In the genomic region with DNA sequence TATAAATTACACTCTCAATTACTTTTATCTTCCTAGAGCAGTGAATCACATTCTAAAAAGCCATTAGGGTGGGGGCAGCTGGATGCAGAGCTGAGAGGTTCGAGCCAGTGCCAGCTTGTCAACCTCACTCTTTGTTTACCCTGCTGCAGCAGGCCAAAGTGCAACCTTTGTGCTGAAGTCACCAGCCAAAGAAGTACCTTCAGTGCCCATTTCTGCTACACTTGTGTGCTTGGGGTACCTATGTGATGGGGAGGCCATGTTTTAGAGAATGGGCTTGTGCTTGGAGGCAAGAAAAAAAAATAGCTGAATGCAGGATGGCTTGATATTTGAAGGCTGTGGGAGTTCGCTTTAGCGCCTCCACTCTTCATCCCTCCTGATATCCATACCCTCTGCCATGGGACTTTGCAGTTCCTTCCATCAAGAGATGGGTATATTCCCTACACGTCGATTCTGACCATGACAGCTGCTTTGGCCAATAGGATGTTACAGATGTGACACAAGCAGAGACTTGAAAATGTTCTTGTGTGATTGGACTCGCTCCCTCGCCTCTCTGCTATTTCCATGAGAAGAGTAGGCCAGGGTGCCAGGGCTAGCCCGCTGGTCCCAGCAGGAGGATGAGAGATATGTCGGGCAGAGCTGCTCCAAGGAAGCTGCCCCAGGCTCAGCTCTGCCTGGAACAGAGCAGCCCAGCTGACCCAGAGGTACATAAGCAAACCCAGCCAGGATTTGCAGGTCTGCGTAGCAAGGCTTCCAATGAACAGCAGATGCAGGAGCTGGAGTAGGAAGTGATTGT, we compare ENCODE assay signal across 1 cellular context.
TF ChIP-seq lines count a peak whose summit lies in the region.

No MANE protein-coding gene starts in this region.

TF ChIP-seq in HepG2, 621 proteins besides CTCF, POLR2A, EP300 and RAD21 (continued from another document and continues in another):
- TF ChIP-seq, protein P1, sequence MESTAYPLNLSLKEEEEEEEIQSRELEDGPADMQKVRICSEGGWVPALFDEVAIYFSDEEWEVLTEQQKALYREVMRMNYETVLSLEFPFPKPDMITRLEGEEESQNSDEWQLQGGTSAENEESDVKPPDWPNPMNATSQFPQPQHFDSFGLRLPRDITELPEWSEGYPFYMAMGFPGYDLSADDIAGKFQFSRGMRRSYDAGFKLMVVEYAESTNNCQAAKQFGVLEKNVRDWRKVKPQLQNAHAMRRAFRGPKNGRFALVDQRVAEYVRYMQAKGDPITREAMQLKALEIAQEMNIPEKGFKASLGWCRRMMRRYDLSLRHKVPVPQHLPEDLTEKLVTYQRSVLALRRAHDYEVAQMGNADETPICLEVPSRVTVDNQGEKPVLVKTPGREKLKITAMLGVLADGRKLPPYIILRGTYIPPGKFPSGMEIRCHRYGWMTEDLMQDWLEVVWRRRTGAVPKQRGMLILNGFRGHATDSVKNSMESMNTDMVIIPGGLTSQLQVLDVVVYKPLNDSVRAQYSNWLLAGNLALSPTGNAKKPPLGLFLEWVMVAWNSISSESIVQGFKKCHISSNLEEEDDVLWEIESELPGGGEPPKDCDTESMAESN (CRISPR knock-in tag; conservative IDR thresholded peaks at IDR 0.05), result no peak
- TF ChIP-seq, protein P2, sequence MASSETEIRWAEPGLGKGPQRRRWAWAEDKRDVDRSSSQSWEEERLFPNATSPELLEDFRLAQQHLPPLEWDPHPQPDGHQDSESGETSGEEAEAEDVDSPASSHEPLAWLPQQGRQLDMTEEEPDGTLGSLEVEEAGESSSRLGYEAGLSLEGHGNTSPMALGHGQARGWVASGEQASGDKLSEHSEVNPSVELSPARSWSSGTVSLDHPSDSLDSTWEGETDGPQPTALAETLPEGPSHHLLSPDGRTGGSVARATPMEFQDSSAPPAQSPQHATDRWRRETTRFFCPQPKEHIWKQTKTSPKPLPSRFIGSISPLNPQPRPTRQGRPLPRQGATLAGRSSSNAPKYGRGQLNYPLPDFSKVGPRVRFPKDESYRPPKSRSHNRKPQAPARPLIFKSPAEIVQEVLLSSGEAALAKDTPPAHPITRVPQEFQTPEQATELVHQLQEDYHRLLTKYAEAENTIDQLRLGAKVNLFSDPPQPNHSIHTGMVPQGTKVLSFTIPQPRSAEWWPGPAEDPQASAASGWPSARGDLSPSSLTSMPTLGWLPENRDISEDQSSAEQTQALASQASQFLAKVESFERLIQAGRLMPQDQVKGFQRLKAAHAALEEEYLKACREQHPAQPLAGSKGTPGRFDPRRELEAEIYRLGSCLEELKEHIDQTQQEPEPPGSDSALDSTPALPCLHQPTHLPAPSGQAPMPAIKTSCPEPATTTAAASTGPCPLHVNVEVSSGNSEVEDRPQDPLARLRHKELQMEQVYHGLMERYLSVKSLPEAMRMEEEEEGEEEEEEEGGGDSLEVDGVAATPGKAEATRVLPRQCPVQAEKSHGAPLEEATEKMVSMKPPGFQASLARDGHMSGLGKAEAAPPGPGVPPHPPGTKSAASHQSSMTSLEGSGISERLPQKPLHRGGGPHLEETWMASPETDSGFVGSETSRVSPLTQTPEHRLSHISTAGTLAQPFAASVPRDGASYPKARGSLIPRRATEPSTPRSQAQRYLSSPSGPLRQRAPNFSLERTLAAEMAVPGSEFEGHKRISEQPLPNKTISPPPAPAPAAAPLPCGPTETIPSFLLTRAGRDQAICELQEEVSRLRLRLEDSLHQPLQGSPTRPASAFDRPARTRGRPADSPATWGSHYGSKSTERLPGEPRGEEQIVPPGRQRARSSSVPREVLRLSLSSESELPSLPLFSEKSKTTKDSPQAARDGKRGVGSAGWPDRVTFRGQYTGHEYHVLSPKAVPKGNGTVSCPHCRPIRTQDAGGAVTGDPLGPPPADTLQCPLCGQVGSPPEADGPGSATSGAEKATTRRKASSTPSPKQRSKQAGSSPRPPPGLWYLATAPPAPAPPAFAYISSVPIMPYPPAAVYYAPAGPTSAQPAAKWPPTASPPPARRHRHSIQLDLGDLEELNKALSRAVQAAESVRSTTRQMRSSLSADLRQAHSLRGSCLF (CRISPR knock-in tag; IDR thresholded peaks at IDR 0.05; ENCODE audit: borderline replicate concordance), result no peak
- TF ChIP-seq ZNF775 (CRISPR knock-in tag; IDR thresholded peaks at IDR 0.05; ENCODE audit: borderline replicate concordance) (no peak), ZMAT3 (CRISPR knock-in tag; conservative IDR thresholded peaks at IDR 0.05) (no peak), ZNF773 (CRISPR knock-in tag; IDR thresholded peaks at IDR 0.05; ENCODE audit: borderline replicate concordance) (no peak), POLR2AphosphoS5 (IDR thresholded peaks at IDR 0.05; ENCODE audit: low read depth, low read length) (no peak), RARA (CRISPR knock-in tag; IDR thresholded peaks at IDR 0.05) (peak; percentile 64), SOX5 (CRISPR knock-in tag; IDR thresholded peaks at IDR 0.05; ENCODE audit: borderline replicate concordance) (peak; percentile 81), ZNF101 (CRISPR knock-in tag; IDR thresholded peaks at IDR 0.05; ENCODE audit: borderline replicate concordance, low read depth) (no peak), NFKB2 (CRISPR knock-in tag; IDR thresholded peaks at IDR 0.05; ENCODE audit: borderline replicate concordance) (no peak), XRCC5 (optimal IDR thresholded peaks at IDR 0.05; ENCODE audit: low read length) (peak; percentile 94), ZNF530 (CRISPR knock-in tag; IDR thresholded peaks at IDR 0.05; ENCODE audit: low read depth) (no peak), GTF2F1 (IDR thresholded peaks at IDR 0.05; ENCODE audit: low read length) (no peak), ZNF547 (CRISPR knock-in tag; IDR thresholded peaks at IDR 0.05) (no peak), MTA1 (CRISPR knock-in tag; IDR thresholded peaks at IDR 0.05; ENCODE audit: borderline replicate concordance) (peak; percentile 72; the same call in 1 of the 2 replicates), ZSCAN9 (CRISPR knock-in tag; IDR thresholded peaks at IDR 0.05; ENCODE audit: borderline replicate concordance) (no peak; the same call in 1 of the 2 replicates), ZFX (CRISPR knock-in tag; IDR thresholded peaks at IDR 0.05; ENCODE audit: low read depth) (peak; percentile 68; the same call in 1 of the 2 replicates), ZNF225 (CRISPR knock-in tag; IDR thresholded peaks at IDR 0.05) (no peak), ZNF367 (CRISPR knock-in tag; IDR thresholded peaks at IDR 0.05; ENCODE audit: borderline replicate concordance) (no peak), NR2F6 (IDR thresholded peaks at IDR 0.05) (peak; percentile 58), NR2F6 (CRISPR knock-in tag; IDR thresholded peaks at IDR 0.05) (peak; percentile 80), ZSCAN12 (CRISPR knock-in tag; IDR thresholded peaks at IDR 0.05) (no peak), MXD4 (CRISPR knock-in tag; IDR thresholded peaks at IDR 0.05) (no peak), ZFP37 (CRISPR knock-in tag; IDR thresholded peaks at IDR 0.05; ENCODE audit: borderline replicate concordance) (0 out of 2 replicates have a peak, but pooled peaks have one; percentile 67), SNAPC2 (CRISPR knock-in tag; IDR thresholded peaks at IDR 0.05) (no peak), SAP130 (CRISPR knock-in tag; IDR thresholded peaks at IDR 0.05; ENCODE audit: low read depth) (peak; percentile 81), PCBP2 (optimal IDR thresholded peaks at IDR 0.05; ENCODE audit: low read depth, low read length, poor library complexity, severe bottlenecking) (no peak), GFI1 (CRISPR knock-in tag; IDR thresholded peaks at IDR 0.05; ENCODE audit: borderline replicate concordance) (peak; percentile 45; the same call in 1 of the 2 replicates), ZNF546 (CRISPR knock-in tag; conservative IDR thresholded peaks at IDR 0.05) (no peak), NFIC (IDR thresholded peaks at IDR 0.05; ENCODE audit: low read length) (no peak), HOXA7 (CRISPR knock-in tag; IDR thresholded peaks at IDR 0.05) (no peak), NR2F1 (CRISPR knock-in tag; IDR thresholded peaks at IDR 0.05) (peak in 1 of 2 experiments; percentile 14; a peak in 2 of 4 replicates), ZFP41 (CRISPR knock-in tag; IDR thresholded peaks at IDR 0.05; ENCODE audit: borderline replicate concordance) (no peak)
- TF ChIP-seq, protein P3, sequence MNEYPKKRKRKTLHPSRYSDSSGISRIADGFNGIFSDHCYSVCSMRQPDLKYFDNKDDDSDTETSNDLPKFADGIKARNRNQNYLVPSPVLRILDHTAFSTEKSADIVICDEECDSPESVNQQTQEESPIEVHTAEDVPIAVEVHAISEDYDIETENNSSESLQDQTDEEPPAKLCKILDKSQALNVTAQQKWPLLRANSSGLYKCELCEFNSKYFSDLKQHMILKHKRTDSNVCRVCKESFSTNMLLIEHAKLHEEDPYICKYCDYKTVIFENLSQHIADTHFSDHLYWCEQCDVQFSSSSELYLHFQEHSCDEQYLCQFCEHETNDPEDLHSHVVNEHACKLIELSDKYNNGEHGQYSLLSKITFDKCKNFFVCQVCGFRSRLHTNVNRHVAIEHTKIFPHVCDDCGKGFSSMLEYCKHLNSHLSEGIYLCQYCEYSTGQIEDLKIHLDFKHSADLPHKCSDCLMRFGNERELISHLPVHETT (CRISPR knock-in tag; conservative IDR thresholded peaks at IDR 0.05), result no peak
- TF ChIP-seq, protein P4, sequence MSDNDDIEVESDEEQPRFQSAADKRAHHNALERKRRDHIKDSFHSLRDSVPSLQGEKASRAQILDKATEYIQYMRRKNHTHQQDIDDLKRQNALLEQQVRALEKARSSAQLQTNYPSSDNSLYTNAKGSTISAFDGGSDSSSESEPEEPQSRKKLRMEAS (IDR thresholded peaks at IDR 0.05), result peak; percentile 56
- TF ChIP-seq, protein P5, sequence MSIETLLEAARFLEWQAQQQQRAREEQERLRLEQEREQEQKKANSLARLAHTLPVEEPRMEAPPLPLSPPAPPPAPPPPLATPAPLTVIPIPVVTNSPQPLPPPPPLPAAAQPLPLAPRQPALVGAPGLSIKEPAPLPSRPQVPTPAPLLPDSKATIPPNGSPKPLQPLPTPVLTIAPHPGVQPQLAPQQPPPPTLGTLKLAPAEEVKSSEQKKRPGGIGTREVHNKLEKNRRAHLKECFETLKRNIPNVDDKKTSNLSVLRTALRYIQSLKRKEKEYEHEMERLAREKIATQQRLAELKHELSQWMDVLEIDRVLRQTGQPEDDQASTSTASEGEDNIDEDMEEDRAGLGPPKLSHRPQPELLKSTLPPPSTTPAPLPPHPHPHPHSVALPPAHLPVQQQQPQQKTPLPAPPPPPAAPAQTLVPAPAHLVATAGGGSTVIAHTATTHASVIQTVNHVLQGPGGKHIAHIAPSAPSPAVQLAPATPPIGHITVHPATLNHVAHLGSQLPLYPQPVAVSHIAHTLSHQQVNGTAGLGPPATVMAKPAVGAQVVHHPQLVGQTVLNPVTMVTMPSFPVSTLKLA (IDR thresholded peaks at IDR 0.05), result no peak
- TF ChIP-seq, protein P6, sequence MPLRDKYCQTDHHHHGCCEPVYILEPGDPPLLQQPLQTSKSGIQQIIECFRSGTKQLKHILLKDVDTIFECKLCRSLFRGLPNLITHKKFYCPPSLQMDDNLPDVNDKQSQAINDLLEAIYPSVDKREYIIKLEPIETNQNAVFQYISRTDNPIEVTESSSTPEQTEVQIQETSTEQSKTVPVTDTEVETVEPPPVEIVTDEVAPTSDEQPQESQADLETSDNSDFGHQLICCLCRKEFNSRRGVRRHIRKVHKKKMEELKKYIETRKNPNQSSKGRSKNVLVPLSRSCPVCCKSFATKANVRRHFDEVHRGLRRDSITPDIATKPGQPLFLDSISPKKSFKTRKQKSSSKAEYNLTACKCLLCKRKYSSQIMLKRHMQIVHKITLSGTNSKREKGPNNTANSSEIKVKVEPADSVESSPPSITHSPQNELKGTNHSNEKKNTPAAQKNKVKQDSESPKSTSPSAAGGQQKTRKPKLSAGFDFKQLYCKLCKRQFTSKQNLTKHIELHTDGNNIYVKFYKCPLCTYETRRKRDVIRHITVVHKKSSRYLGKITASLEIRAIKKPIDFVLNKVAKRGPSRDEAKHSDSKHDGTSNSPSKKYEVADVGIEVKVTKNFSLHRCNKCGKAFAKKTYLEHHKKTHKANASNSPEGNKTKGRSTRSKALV (CRISPR knock-in tag; IDR thresholded peaks at IDR 0.05), result no peak
- TF ChIP-seq, protein P7, sequence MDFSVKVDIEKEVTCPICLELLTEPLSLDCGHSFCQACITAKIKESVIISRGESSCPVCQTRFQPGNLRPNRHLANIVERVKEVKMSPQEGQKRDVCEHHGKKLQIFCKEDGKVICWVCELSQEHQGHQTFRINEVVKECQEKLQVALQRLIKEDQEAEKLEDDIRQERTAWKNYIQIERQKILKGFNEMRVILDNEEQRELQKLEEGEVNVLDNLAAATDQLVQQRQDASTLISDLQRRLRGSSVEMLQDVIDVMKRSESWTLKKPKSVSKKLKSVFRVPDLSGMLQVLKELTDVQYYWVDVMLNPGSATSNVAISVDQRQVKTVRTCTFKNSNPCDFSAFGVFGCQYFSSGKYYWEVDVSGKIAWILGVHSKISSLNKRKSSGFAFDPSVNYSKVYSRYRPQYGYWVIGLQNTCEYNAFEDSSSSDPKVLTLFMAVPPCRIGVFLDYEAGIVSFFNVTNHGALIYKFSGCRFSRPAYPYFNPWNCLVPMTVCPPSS (IDR thresholded peaks at IDR 0.05), result no peak
- TF ChIP-seq, protein P8, sequence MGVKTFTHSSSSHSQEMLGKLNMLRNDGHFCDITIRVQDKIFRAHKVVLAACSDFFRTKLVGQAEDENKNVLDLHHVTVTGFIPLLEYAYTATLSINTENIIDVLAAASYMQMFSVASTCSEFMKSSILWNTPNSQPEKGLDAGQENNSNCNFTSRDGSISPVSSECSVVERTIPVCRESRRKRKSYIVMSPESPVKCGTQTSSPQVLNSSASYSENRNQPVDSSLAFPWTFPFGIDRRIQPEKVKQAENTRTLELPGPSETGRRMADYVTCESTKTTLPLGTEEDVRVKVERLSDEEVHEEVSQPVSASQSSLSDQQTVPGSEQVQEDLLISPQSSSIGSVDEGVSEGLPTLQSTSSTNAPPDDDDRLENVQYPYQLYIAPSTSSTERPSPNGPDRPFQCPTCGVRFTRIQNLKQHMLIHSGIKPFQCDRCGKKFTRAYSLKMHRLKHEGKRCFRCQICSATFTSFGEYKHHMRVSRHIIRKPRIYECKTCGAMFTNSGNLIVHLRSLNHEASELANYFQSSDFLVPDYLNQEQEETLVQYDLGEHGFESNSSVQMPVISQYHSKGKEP (CRISPR knock-in tag; IDR thresholded peaks at IDR 0.05), result no peak
- TF ChIP-seq, protein P9, sequence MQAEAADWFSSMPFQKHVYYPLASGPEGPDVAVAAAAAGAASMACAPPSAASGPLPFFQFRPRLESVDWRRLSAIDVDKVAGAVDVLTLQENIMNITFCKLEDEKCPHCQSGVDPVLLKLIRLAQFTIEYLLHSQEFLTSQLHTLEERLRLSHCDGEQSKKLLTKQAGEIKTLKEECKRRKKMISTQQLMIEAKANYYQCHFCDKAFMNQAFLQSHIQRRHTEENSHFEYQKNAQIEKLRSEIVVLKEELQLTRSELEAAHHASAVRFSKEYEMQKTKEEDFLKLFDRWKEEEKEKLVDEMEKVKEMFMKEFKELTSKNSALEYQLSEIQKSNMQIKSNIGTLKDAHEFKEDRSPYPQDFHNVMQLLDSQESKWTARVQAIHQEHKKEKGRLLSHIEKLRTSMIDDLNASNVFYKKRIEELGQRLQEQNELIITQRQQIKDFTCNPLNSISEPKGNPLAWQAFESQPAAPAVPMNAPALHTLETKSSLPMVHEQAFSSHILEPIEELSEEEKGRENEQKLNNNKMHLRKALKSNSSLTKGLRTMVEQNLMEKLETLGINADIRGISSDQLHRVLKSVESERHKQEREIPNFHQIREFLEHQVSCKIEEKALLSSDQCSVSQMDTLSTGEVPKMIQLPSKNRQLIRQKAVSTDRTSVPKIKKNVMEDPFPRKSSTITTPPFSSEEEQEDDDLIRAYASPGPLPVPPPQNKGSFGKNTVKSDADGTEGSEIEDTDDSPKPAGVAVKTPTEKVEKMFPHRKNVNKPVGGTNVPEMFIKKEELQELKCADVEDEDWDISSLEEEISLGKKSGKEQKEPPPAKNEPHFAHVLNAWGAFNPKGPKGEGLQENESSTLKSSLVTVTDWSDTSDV (CRISPR knock-in tag; IDR thresholded peaks at IDR 0.05), result no peak
